ENCODE assay signal across 1 cellular context in the genomic region with DNA sequence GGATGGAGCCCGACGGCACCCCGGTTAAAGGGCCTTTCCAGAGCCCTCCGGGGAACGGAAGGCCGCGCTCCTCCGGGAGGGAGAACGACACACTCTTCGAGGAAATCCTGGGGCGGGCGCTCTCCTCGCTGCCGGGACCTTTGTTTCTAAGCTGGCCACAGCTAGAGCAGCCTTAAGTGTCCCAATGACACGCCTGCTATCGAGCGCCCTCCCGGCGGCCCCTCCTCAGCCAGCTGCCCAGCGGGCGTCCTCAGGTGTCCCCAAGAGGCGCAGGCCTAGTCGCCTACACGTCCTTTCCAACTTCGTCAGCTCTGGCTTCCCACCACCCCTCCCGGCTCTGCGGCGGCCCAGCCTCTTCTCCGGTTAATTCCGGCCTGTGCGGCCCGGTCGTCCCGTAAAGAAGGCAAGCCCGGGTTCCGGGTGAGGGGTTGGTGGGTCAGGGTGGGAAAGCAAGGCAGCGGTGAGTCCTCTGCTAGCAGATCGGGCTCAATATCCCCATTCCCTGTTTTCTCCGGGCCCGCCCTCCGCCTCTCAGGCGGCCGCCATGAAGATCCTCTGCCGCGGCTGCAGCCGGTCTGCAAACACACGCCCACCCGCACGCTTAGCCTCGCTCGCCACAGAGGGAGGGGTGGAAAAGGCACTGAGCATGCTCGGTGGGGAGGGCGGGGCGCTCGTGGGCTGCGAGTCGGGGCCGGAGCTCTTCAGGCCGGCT.
TF ChIP-seq lines count a peak whose summit lies in the region.

No MANE protein-coding gene starts in this region.

TF ChIP-seq in K562, 482 proteins besides CTCF, POLR2A, EP300 and RAD21 (continued from another document and continues in another):
- TF ChIP-seq, protein P1, sequence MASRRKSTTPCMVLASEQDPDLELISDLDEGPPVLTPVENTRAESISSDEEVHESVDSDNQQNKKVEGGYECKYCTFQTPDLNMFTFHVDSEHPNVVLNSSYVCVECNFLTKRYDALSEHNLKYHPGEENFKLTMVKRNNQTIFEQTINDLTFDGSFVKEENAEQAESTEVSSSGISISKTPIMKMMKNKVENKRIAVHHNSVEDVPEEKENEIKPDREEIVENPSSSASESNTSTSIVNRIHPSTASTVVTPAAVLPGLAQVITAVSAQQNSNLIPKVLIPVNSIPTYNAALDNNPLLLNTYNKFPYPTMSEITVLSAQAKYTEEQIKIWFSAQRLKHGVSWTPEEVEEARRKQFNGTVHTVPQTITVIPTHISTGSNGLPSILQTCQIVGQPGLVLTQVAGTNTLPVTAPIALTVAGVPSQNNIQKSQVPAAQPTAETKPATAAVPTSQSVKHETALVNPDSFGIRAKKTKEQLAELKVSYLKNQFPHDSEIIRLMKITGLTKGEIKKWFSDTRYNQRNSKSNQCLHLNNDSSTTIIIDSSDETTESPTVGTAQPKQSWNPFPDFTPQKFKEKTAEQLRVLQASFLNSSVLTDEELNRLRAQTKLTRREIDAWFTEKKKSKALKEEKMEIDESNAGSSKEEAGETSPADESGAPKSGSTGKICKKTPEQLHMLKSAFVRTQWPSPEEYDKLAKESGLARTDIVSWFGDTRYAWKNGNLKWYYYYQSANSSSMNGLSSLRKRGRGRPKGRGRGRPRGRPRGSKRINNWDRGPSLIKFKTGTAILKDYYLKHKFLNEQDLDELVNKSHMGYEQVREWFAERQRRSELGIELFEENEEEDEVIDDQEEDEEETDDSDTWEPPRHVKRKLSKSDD (conservative IDR thresholded peaks at IDR 0.05; ENCODE audit: low read length), result no peak
- TF ChIP-seq KDM1A (IDR thresholded peaks at IDR 0.05) (no peak), ZEB2 (IDR thresholded peaks at IDR 0.05) (no peak), GABPA (tag; conservative IDR thresholded peaks at IDR 0.05; ENCODE audit: low read depth) (no peak; the same call in 1 of the 2 replicates), ZNF444 (CRISPR knock-in tag; IDR thresholded peaks at IDR 0.05) (no peak), FOXP1 (CRISPR knock-in tag; IDR thresholded peaks at IDR 0.05) (no peak), HMGXB4 (CRISPR knock-in tag; IDR thresholded peaks at IDR 0.05) (no peak), SNRNP70 (optimal IDR thresholded peaks at IDR 0.05; ENCODE audit: low read depth, low read length) (no peak), CBX8 (IDR thresholded peaks at IDR 0.05; ENCODE audit: borderline replicate concordance, extremely low read depth, low read depth, low read length, poor library complexity, severe bottlenecking) (no peak), GABPB1 (CRISPR knock-in tag; IDR thresholded peaks at IDR 0.05) (peak; percentile 58; the same call in 1 of the 2 replicates), ZC3H8 (IDR thresholded peaks at IDR 0.05) (no peak), HLTF (IDR thresholded peaks at IDR 0.05) (0 out of 2 replicates have a peak, but pooled peaks have one; percentile 69), ZNF316 (IDR thresholded peaks at IDR 0.05) (no peak), TOE1 (IDR thresholded peaks at IDR 0.05; ENCODE audit: borderline replicate concordance) (peak; percentile 70), TOE1 (CRISPR knock-in tag; IDR thresholded peaks at IDR 0.05; ENCODE audit: borderline replicate concordance, low read depth) (no peak), BRCA1 (IDR thresholded peaks at IDR 0.05) (no peak), BRCA1 (CRISPR knock-in tag; IDR thresholded peaks at IDR 0.05) (no peak), ZNF134 (CRISPR knock-in tag; conservative IDR thresholded peaks at IDR 0.05) (peak; percentile 50; the same call in 1 of the 2 replicates), CBX1 (IDR thresholded peaks at IDR 0.05; ENCODE audit: low read depth) (peak; percentile 52; the same call in 1 of the 2 replicates), RBM39 (optimal IDR thresholded peaks at IDR 0.05; ENCODE audit: low read depth, low read length) (no peak), ZNF644 (tag; IDR thresholded peaks at IDR 0.05; ENCODE audit: low read depth) (no peak), CC2D1A (IDR thresholded peaks at IDR 0.05) (no peak), NFE2L1 (tag; IDR thresholded peaks at IDR 0.05; ENCODE audit: borderline replicate concordance, low read depth) (no peak), ATF1 (CRISPR knock-in tag; IDR thresholded peaks at IDR 0.05) (no peak), ATF1 (tag; IDR thresholded peaks at IDR 0.05) (peak; percentile 51), ZNF175 (CRISPR knock-in tag; IDR thresholded peaks at IDR 0.05; ENCODE audit: low read depth) (no peak), ZNF274 (IDR thresholded peaks at IDR 0.05; ENCODE audit: borderline replicate concordance, low read depth, low read length) (no peak), ZNF445 (CRISPR knock-in tag; IDR thresholded peaks at IDR 0.05; ENCODE audit: low read depth) (no peak), PRPF4 (IDR thresholded peaks at IDR 0.05; ENCODE audit: insufficient read depth, low read depth, low read length, poor library complexity, severe bottlenecking) (no peak), ZNF583 (CRISPR knock-in tag; IDR thresholded peaks at IDR 0.05) (no peak), YBX1 (IDR thresholded peaks at IDR 0.05) (no peak), MTA3 (IDR thresholded peaks at IDR 0.05; ENCODE audit: borderline replicate concordance) (peak; percentile 58), ZKSCAN8 (CRISPR knock-in tag; IDR thresholded peaks at IDR 0.05) (no peak), GABPB2 (CRISPR knock-in tag; conservative IDR thresholded peaks at IDR 0.05) (no peak), ATF2 (CRISPR knock-in tag; IDR thresholded peaks at IDR 0.05) (no peak), KDM4B (IDR thresholded peaks at IDR 0.05; ENCODE audit: borderline replicate concordance in 2 of 2, low read depth in 1 of 2) (no peak), ATF7 (IDR thresholded peaks at IDR 0.05) (peak; percentile 73), TCFL5 (CRISPR knock-in tag; conservative IDR thresholded peaks at IDR 0.05) (no peak), HDAC6 (IDR thresholded peaks at IDR 0.05; ENCODE audit: low read depth, low read length) (no peak), ZNF133 (CRISPR knock-in tag; IDR thresholded peaks at IDR 0.05) (no peak), PML (IDR thresholded peaks at IDR 0.05; ENCODE audit: low read length) (peak; percentile 79), ZNF717 (CRISPR knock-in tag; IDR thresholded peaks at IDR 0.05) (no peak)
- TF ChIP-seq, protein P2, sequence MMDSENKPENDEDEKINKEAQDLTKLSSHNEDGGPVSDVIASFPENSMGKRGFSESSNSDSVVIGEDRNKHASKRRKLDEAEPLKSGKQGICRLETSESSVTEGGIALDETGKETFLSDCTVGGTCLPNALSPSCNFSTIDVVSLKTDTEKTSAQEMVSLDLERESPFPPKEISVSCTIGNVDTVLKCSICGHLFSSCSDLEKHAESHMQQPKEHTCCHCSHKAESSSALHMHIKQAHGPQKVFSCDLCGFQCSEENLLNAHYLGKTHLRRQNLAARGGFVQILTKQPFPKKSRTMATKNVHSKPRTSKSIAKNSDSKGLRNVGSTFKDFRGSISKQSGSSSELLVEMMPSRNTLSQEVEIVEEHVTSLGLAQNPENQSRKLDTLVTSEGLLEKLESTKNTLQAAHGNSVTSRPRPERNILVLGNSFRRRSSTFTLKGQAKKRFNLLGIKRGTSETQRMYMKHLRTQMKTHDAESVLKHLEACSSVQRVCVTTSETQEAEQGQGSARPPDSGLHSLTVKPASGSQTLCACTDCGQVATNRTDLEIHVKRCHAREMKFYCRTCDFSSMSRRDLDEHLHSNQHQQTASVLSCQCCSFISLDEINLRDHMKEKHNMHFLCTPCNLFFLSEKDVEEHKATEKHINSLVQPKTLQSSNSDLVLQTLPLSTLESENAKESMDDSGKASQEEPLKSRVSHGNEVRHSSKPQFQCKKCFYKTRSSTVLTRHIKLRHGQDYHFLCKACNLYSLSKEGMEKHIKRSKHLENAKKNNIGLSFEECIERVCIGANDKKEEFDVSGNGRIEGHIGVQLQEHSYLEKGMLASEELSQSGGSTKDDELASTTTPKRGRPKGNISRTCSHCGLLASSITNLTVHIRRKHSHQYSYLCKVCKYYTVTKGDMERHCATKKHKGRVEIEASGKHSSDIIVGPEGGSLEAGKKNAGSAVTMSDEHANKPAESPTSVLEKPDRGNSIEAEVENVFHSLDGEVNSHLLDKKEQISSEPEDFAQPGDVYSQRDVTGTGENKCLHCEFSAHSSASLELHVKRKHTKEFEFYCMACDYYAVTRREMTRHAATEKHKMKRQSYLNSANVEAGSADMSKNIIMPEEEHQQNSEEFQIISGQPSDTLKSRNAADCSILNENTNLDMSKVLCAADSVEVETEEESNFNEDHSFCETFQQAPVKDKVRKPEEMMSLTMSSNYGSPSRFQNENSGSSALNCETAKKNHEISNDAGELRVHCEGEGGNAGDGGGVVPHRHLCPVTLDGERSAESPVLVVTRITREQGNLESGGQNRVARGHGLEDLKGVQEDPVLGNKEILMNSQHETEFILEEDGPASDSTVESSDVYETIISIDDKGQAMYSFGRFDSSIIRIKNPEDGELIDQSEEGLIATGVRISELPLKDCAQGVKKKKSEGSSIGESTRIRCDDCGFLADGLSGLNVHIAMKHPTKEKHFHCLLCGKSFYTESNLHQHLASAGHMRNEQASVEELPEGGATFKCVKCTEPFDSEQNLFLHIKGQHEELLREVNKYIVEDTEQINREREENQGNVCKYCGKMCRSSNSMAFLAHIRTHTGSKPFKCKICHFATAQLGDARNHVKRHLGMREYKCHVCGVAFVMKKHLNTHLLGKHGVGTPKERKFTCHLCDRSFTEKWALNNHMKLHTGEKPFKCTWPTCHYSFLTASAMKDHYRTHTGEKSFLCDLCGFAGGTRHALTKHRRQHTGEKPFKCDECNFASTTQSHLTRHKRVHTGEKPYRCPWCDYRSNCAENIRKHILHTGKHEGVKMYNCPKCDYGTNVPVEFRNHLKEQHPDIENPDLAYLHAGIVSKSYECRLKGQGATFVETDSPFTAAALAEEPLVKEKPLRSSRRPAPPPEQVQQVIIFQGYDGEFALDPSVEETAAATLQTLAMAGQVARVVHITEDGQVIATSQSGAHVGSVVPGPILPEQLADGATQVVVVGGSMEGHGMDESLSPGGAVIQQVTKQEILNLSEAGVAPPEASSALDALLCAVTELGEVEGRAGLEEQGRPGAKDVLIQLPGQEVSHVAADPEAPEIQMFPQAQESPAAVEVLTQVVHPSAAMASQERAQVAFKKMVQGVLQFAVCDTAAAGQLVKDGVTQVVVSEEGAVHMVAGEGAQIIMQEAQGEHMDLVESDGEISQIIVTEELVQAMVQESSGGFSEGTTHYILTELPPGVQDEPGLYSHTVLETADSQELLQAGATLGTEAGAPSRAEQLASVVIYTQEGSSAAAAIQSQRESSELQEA (IDR thresholded peaks at IDR 0.05; ENCODE audit: low read depth), result no peak
- TF ChIP-seq, protein P3, sequence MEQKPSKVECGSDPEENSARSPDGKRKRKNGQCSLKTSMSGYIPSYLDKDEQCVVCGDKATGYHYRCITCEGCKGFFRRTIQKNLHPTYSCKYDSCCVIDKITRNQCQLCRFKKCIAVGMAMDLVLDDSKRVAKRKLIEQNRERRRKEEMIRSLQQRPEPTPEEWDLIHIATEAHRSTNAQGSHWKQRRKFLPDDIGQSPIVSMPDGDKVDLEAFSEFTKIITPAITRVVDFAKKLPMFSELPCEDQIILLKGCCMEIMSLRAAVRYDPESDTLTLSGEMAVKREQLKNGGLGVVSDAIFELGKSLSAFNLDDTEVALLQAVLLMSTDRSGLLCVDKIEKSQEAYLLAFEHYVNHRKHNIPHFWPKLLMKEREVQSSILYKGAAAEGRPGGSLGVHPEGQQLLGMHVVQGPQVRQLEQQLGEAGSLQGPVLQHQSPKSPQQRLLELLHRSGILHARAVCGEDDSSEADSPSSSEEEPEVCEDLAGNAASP (IDR thresholded peaks at IDR 0.05), result no peak; the same call in 1 of the 2 replicates
- TF ChIP-seq, protein P4, sequence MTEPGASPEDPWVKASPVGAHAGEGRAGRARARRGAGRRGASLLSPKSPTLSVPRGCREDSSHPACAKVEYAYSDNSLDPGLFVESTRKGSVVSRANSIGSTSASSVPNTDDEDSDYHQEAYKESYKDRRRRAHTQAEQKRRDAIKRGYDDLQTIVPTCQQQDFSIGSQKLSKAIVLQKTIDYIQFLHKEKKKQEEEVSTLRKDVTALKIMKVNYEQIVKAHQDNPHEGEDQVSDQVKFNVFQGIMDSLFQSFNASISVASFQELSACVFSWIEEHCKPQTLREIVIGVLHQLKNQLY (CRISPR knock-in tag; conservative IDR thresholded peaks at IDR 0.05), result no peak
- TF ChIP-seq, protein P5, sequence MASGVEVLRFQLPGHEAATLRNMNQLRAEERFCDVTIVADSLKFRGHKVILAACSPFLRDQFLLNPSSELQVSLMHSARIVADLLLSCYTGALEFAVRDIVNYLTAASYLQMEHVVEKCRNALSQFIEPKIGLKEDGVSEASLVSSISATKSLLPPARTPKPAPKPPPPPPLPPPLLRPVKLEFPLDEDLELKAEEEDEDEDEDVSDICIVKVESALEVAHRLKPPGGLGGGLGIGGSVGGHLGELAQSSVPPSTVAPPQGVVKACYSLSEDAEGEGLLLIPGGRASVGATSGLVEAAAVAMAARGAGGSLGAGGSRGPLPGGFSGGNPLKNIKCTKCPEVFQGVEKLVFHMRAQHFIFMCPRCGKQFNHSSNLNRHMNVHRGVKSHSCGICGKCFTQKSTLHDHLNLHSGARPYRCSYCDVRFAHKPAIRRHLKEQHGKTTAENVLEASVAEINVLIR (CRISPR knock-in tag; IDR thresholded peaks at IDR 0.05), result no peak
- TF ChIP-seq, protein P6, sequence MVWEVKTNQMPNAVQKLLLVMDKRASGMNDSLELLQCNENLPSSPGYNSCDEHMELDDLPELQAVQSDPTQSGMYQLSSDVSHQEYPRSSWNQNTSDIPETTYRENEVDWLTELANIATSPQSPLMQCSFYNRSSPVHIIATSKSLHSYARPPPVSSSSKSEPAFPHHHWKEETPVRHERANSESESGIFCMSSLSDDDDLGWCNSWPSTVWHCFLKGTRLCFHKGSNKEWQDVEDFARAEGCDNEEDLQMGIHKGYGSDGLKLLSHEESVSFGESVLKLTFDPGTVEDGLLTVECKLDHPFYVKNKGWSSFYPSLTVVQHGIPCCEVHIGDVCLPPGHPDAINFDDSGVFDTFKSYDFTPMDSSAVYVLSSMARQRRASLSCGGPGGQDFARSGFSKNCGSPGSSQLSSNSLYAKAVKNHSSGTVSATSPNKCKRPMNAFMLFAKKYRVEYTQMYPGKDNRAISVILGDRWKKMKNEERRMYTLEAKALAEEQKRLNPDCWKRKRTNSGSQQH (CRISPR knock-in tag; IDR thresholded peaks at IDR 0.05), result no peak
